13 cellular contexts compared by ENCODE assay signal in the genomic region with DNA sequence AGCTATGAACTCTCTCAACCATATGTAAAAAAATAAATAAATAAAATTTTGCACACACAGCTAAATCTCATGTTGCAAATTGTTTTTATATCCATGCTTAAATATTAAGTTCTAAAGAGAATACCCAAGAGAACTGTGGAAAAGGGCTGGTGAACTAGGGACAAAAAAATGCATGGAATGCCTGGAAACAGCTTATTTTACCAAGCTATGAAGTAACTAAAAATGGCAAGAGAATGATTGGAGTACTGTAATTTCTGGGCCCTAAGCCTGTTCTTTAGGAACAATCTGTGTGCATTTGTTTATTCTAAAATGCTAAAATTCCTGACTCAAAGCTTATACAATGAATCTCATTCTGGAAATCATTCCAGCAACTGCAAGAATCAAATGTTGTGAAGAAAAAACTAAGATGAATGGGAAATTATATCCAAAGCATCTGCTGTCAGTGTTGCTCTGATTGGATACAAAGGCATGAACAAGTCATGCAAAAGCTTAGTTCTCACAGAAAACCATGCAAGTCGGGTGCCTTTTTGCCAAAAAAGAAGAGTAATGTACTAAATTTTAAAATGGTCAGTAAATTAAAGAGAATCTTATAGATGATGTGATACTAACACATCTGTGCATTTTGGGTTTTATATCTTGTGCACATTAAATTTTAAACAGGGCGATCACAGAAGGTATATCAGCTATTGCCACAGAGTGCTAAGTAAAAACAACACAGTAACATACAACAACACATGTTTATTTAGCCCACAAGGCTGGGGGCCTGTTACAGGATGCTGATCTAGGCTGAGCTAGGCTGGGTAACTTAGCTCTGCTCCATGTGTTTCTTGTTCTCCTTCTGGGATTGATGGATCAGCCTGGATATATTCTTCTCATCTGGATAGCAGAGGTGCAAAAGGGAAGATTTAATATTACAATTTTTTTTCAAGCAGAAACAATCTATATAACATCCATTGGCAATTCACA.
DNase-seq lines count a peak whose midpoint lies in the region; ATAC-seq and TF ChIP-seq lines count a peak whose summit lies in the region.
"Had no signal": no experiment of that assay in that cellular context is flagged by ENCODE, and none has a peak within 500 bp of the region (broad histone marks: within the 10 kb centered on the region; RNA-seq: fewer than 3 reads in every experiment).

No MANE protein-coding gene starts in this region.

- ATAC-seq in left cardiac atrium (no peak), mucosa of descending colon (no peak)
- ATAC-seq: effector memory CD8-positive, alpha-beta T cell had no signal

- peak overlapping the region; percentile 37; the same call in 1 of the 2 replicates for H3K4me3 ChIP-seq in SK-N-MC
- H3K4me3 ChIP-seq in fibroblast of the aortic adventitia (ENCODE audit: low read depth, low read length), result no peak overlapping the region
- H3K4me3 ChIP-seq in skeletal muscle cell (ENCODE audit: low read depth, low read length), result no peak overlapping the region
- no peak overlapping the region for H3K4me3 ChIP-seq in right atrium auricular region
- H3K4me3 ChIP-seq in mucosa of descending colon, result no peak overlapping the region
- H3K4me3 ChIP-seq: tibial artery had no signal

- no peaks in the 10 kb centered on the region for H3K4me1 ChIP-seq in right atrium auricular region
- H3K4me1 ChIP-seq in mucosa of descending colon (ENCODE audit: low read depth), result no peaks in the 10 kb centered on the region

- DNase-seq in ELR (ENCODE audit: low read depth), result peak; percentile 83
- DNase-seq in SK-N-MC (ENCODE audit: low read depth, low spot score), result peak; percentile 84
- DNase-seq in fibroblast of the aortic adventitia (ENCODE audit: low read depth), result peak; percentile 96
- peak; percentile 81 for DNase-seq in skeletal muscle cell (ENCODE audit: low read depth)
- no peak for DNase-seq in left cardiac atrium
- DNase-seq in NK-92 treated with Interleukin-12 subunit alpha and Interleukin-12 subunit beta, amount 100 ng/mL, for 24 hours (lab: John Stamatoyannopoulos, UW), result no peak
- no peak for DNase-seq in right atrium auricular region (ENCODE audit: low spot score)
- no peak for DNase-seq in mucosa of descending colon
- DNase-seq: activated CD4-positive, alpha-beta T cell treated with anti-CD3 and anti-CD28 coated beads, Interleukin-2, amount 50 U/mL, for 1 hour; DMS79; effector memory CD8-positive, alpha-beta T cell; NCI-H1417; tibial artery had no signal

- H3K27ac ChIP-seq in SK-N-MC (peak overlapping the region; percentile 93), right atrium auricular region (no peak overlapping the region)
- H3K27ac ChIP-seq: tibial artery had no signal

- H3K9me3 ChIP-seq in SK-N-MC (ENCODE audit: low read depth, low read length) (no peaks in the 10 kb centered on the region), right atrium auricular region (no peaks in the 10 kb centered on the region), mucosa of descending colon (no peaks in the 10 kb centered on the region)
- H3K9me3 ChIP-seq: tibial artery had no signal

- no peaks in the 10 kb centered on the region for H3K27me3 ChIP-seq in right atrium auricular region
- H3K27me3 ChIP-seq: tibial artery had no signal

- TF ChIP-seq CTCF in fibroblast of the aortic adventitia (IDR thresholded peaks at IDR 0.05; ENCODE audit: insufficient read depth, low read length) (no peak), right atrium auricular region (IDR thresholded peaks at IDR 0.05) (no peak), mucosa of descending colon (IDR thresholded peaks at IDR 0.05) (no peak)

- H3K36me3 ChIP-seq in SK-N-MC (ENCODE audit: insufficient read depth, low read length), result no peaks in the 10 kb centered on the region
- H3K36me3 ChIP-seq in right atrium auricular region, result no peaks in the 10 kb centered on the region
- H3K36me3 ChIP-seq in mucosa of descending colon (ENCODE audit: low read depth), result no peaks in the 10 kb centered on the region
- H3K36me3 ChIP-seq: tibial artery had no signal

- intact Hi-C loops in left cardiac atrium (cut with DNase I), result no loop called here
- intact Hi-C loops in mucosa of descending colon (cut with DNase I, micrococcal nuclease), result no loop called here

- no peak overlapping the region for H3K9ac ChIP-seq in SK-N-MC (ENCODE audit: insufficient read length)

Comparison
In these comparisons a context has a peak if more than half of its experiments do, and no peak if none do; other contexts are left out.
1. DNase-seq: peak in ELR (single experiment), SK-N-MC (single experiment), fibroblast of the aortic adventitia (single experiment) and skeletal muscle cell (single experiment); none in left cardiac atrium (single experiment), NK-92 treated with Interleukin-12 subunit alpha and Interleukin-12 subunit beta, amount 100 ng/mL, for 24 hours (single experiment), right atrium auricular region (single experiment) and mucosa of descending colon (0 of 3).